ENCODE assay signal across 17 cellular contexts in the genomic region with DNA sequence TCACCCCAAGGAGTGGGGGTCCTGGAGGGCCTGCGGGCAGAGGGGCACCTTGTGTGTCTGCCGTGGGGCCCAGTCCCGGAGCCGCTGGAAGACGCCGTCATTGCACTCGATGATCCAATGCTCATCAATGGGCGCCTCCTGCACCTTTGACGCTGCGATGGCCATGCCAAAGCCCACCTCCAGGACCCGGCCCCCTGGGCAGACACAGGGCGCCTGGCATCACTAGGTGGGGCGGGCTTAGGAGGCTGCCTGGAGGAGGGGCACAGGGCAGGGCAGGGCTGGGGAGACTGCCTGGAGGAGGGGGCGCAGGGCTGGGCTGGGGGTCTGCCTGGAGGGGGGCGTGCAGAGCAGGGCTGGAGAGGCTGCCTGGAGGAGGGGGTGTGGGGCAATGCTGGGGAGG. TPM values are rescaled to one million over a fixed set of nuclear protein-coding genes. Genes with fewer than 3 reads are reported as not detected.
A peak's percentile ranks its signal among the peaks of the same experiment; 100 is the strongest.
DNase-seq lines count a peak whose midpoint lies in the region; ATAC-seq and TF ChIP-seq lines count a peak whose summit lies in the region.
"Had no signal": no experiment of that assay in that cellular context is flagged by ENCODE, and none has a peak within 500 bp of the region (broad histone marks: within the 10 kb centered on the region; RNA-seq: fewer than 3 reads in every experiment).

No MANE protein-coding gene starts in this region.

- POLR2A ChIA-PET in HEK293 (lab: Yijun Ruan, JAX): no interaction called here

- peaks cover 0 to 21% of the 10 kb centered on the region in 2 experiments; a peak in 1 of 3 replicates for H3K36me3 ChIP-seq in HEK293 (ENCODE audit: control insufficient read depth in 2 of 2, insufficient read depth in 1 of 2, low read length in 2 of 2)
- H3K36me3 ChIP-seq in liver (ENCODE audit: control insufficient read depth in 4 of 4, insufficient read depth in 3 of 4, low read depth in 1 of 4, low read length in 3 of 4): peaks cover 0 to 6% (median 2%) of the 10 kb centered on the region in 4 donors
- no peaks in the 10 kb centered on the region for H3K36me3 ChIP-seq in thoracic aorta

- CTCF ChIA-PET in HEK293 (lab: Yijun Ruan, JAX): no interaction called here

- H3K4me1 ChIP-seq in HEK293 (ENCODE audit: control insufficient read depth, insufficient read depth, low read length): no peaks in the 10 kb centered on the region
- peaks cover 29 to 62% (median 47%) of the 10 kb centered on the region in 4 donors for H3K4me1 ChIP-seq in liver (ENCODE audit: control insufficient read depth in 4 of 4, insufficient read depth in 4 of 4, low read length in 3 of 4)
- peaks cover 7 to 48% of the 10 kb centered on the region in 2 donors for H3K4me1 ChIP-seq in thoracic aorta (ENCODE audit: control insufficient read depth in 1 of 2, low read depth in 2 of 2)

- 70% methylated on average over 15 of the region's 15 CpGs for WGBS in liver

- no peak for DNase-seq in thoracic aorta (ENCODE audit: low spot score)
- no peak for DNase-seq in effector CD4-positive, alpha-beta T cell
- DNase-seq: CD4-positive, alpha-beta memory T cell; DMS79; MV-4-11; NCI-H1417 treated with DMSO at 0.1 percent for 48 hours; NCI-H2029 treated with DMSO at 0.1 percent for 48 hours; NCI-H2171 treated with DMSO at 0.1 percent for 48 hours; NCI-H446 treated with DMSO at 0.1 percent for 48 hours; NK-92 treated with Interleukin-12 subunit alpha and Interleukin-12 subunit beta, amount 100 ng/mL, for 24 hours; SHP77 had no signal

- H3K4me3 ChIP-seq in HEK293 (ENCODE audit: low read depth, low read length) (no peak overlapping the region), liver (ENCODE audit: low read depth in 1 of 3, low read length in 3 of 3) (peak overlapping the region in 2 of 3 donors; percentile 69 to 94), thoracic aorta (peak overlapping the region; percentile 73)

- no peak overlapping the region for H3K27ac ChIP-seq in HEK293 (ENCODE audit: extremely low read depth, low read depth, low read length)
- peak overlapping the region; percentile 82; the same call in 1 of the 2 replicates for H3K27ac ChIP-seq in VCaP
- peak overlapping the region; percentile 73 to 93 for H3K27ac ChIP-seq in liver (ENCODE audit: low read depth in 1 of 2, low read length in 2 of 2)
- H3K27ac ChIP-seq in thoracic aorta: no peak overlapping the region

- ATAC-seq in thoracic aorta (ENCODE audit: insufficient number of reproducible peaks, low FRiP score, low read depth) (no peak), GM19395 (IDR thresholded peaks at IDR 0.05; ENCODE audit: unreplicated experiment) (no peak), HG03025 (IDR thresholded peaks at IDR 0.05; ENCODE audit: low FRiP score, unreplicated experiment) (no peak)
- ATAC-seq: GM12878 had no signal

- H3K9me3 ChIP-seq in HEK293 (ENCODE audit: control insufficient read depth, insufficient read depth, low read depth, low read length) (no peaks in the 10 kb centered on the region), liver (ENCODE audit: control insufficient read depth in 4 of 4, low read length in 3 of 4) (no peaks in the 10 kb centered on the region), thoracic aorta (no peaks in the 10 kb centered on the region)

- no peak for TF ChIP-seq RAD21 in liver (IDR thresholded peaks at IDR 0.05)

- H3K9ac ChIP-seq in liver (ENCODE audit: low read depth in 1 of 2, low read length in 2 of 2): no peak overlapping the region

- TF ChIP-seq CTCF in HEK293 (tag by site-specific recombination; IDR thresholded peaks at IDR 0.05): no peak
- no peak for TF ChIP-seq CTCF in VCaP (conservative IDR thresholded peaks at IDR 0.05)
- no peak for TF ChIP-seq CTCF in liver (IDR thresholded peaks at IDR 0.05; ENCODE audit: low read depth, low read length, missing input control)
- TF ChIP-seq CTCF in thoracic aorta (IDR thresholded peaks at IDR 0.05): no peak

- no peaks in the 10 kb centered on the region for H3K27me3 ChIP-seq in liver (ENCODE audit: control insufficient read depth in 4 of 4, insufficient read depth in 4 of 4, low read length in 3 of 4)
- no peaks in the 10 kb centered on the region for H3K27me3 ChIP-seq in thoracic aorta (replicated peaks; ENCODE audit: insufficient read depth)

TF ChIP-seq in HEK293, 187 proteins besides CTCF, POLR2A, EP300 and RAD21:
- TF ChIP-seq SP2 (tag by site-specific recombination; IDR thresholded peaks at IDR 0.05): peak; percentile 35; the same call in 1 of the 2 replicates
- TF ChIP-seq ZNF23 (tag by site-specific recombination; IDR thresholded peaks at IDR 0.05; ENCODE audit: borderline replicate concordance): no peak

TF ChIP-seq in liver, 16 proteins besides CTCF, POLR2A, EP300 and RAD21:
- no peak for TF ChIP-seq NR2F2 (IDR thresholded peaks at IDR 0.05)
TF ChIP-seq in liver: peak in this region for 0.

RNA-seq across cellular contexts. Expression of a gene that starts 1.6 kb away (rescaled TPM):
- total RNA-seq in liver (100 to 1,000 TPM in 1 of 2 donors, 10 to 100 TPM in 1; 76.2 to 181 TPM), thoracic aorta (10 to 100 TPM; 27.6 to 55.1 TPM)
- 100 to 1,000 TPM; 367 to 394 TPM for polyA plus RNA-seq in liver

RNA-seq across cellular contexts. Expression of a gene that starts 7.6 kb away (rescaled TPM):
- total RNA-seq in liver (10 to 100 TPM; 30.0 to 45.0 TPM), thoracic aorta (10 to 100 TPM; 34.9 to 76.9 TPM)
- 10 to 100 TPM in 1 of 2 donors, 1 to 10 TPM in 1; 5.4 to 29.4 TPM for polyA plus RNA-seq in liver

RNA-seq across cellular contexts. Expression of a gene that starts 16.0 kb away (rescaled TPM):
- total RNA-seq in liver (10 to 100 TPM; 54.4 to 85.7 TPM), thoracic aorta (100 to 1,000 TPM in 1 of 2 donors, 10 to 100 TPM in 1; 83.3 to 110 TPM)
- polyA plus RNA-seq in liver: 100 to 1,000 TPM; 170 to 185 TPM

RNA-seq across cellular contexts. Expression of a gene that starts 38.5 kb away (rescaled TPM):
- total RNA-seq in liver (100 to 1,000 TPM; 296 to 408 TPM), thoracic aorta (1,000 to 10,000 TPM; 1,512 to 2,119 TPM)
- 100 to 1,000 TPM; 420 to 954 TPM for polyA plus RNA-seq in liver

RNA-seq across cellular contexts. Expression of a gene that starts 50.2 kb away (rescaled TPM):
- total RNA-seq in liver (under 1 TPM; under 0.01 to 0.05 TPM), thoracic aorta (under 1 TPM; 0.41 to 0.78 TPM)
- under 1 TPM; 0.01 to 0.06 TPM for polyA plus RNA-seq in liver
- total RNA-seq: CD4-positive, alpha-beta memory T cell had no signal
- polyA plus RNA-seq: CD4-positive, alpha-beta memory T cell had no signal

Comparison
In these comparisons a context has a peak if more than half of its experiments do, and no peak if none do; other contexts are left out.
1. H3K27ac ChIP-seq: peak in VCaP (single experiment) and liver (2 of 2); none in HEK293 (single experiment) and thoracic aorta (0 of 2).